ENCODE assay signal across 23 cellular contexts in genomic region chr12:29780084-29780483, GRCh38. TPM values are rescaled to one million over a fixed set of nuclear protein-coding genes. Genes with fewer than 3 reads are reported as not detected.
"Had no signal": no experiment of that assay in that cellular context is flagged by ENCODE, and none has a peak within 500 bp of the region (broad histone marks: within the 10 kb centered on the region; RNA-seq: fewer than 3 reads in every experiment).

No MANE protein-coding gene starts in this region.

- H3K4me1 Mint-ChIP-seq: immature natural killer cell had no signal

- H2AFZ ChIP-seq: parathyroid adenoma had no signal

- H3K27ac ChIP-seq: dorsolateral prefrontal cortex, parathyroid adenoma, prostate gland, skin epidermis, stomach, thoracic aorta, transverse colon had no signal

- H3K4me3 ChIP-seq: lung, prostate gland, skin epidermis, thoracic aorta, transverse colon had no signal

- H3K4me3 Mint-ChIP-seq: immature natural killer cell, naive B cell had no signal

- H3K9ac ChIP-seq: parathyroid adenoma had no signal

- H3K9me3 ChIP-seq: prostate gland, thoracic aorta had no signal

- H3K27me3 ChIP-seq: dorsolateral prefrontal cortex had no signal

- H3K27ac Mint-ChIP-seq: immature natural killer cell, naive B cell had no signal

- FAIRE-seq: endometrium, frontal cortex, keratinocyte had no signal

- H3K36me3 Mint-ChIP-seq: immature natural killer cell had no signal

- ATAC-seq: esophagus mucosa, left cardiac atrium, left ventricle myocardium superior, sciatic nerve had no signal

- DNase-seq: cortex of kidney; dorsolateral prefrontal cortex; effector CD8-positive, alpha-beta T cell; immature natural killer cell; left cardiac atrium; left ventricle myocardium superior; mesenchymal stem cell; naive B cell; stimulated activated CD4-positive, alpha-beta T cell treated with anti-CD3 and anti-CD28 coated beads, Interleukin-12 subunit alpha, Interleukin-12 subunit beta, amount 100 ng/mL, for 4 hours; stimulated activated naive CD4-positive, alpha-beta T cell; stomach; substantia nigra; transverse colon had no signal

- H3K4me1 ChIP-seq: prostate gland had no signal

- H3K36me3 ChIP-seq: prostate gland, stomach, thoracic aorta, transverse colon had no signal

RNA-seq across cellular contexts. Expression of gene TMTC1, which starts 3.7 kb away (rescaled TPM):
- polyA plus RNA-seq: immature natural killer cell had no signal
